Comparison of ENCODE assay signal across 12 cellular contexts in the genomic region with DNA sequence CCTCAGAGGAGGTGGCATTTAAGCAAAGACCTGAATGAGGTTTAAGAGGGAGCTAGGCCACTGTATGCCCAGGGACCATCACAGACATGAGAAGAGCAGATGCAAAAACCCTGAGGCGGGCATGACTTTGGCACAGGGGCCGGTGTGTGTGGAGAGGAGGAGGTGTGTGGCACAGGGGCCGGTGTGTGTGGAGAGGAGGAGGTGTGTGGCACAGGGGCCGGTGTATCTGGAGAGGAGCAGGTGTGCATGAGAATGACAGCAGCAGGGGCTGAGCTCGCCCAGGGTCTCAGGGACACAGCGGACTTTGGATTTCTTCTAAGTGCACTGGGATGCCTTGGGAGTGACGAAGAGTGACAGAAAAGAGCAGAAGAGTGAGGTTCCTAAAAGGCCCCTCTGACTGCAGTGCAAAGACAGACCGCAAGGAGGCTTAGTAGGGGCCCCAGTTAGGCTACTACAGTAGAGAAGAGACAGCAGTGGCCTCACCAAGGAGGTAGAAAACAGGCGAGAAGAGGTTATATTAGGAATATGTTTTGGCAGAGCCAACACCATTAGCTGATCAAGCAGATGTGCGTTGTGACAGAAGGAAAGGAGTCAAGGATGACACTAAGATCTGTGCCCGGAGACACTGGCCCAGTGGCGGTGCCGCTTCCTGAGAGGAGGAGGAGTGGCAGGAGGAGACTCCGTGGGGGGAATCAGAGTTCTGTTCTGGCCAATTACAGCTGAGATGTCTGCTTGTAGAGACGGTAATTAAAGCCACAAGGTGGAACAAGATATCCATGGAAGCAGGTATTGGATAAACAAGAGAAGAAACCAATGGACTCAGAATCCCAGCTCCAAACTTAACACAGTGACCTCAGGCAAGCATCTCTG.
DNase-seq lines count a peak whose midpoint lies in the region; ATAC-seq and TF ChIP-seq lines count a peak whose summit lies in the region.
"Had no signal": no experiment of that assay in that cellular context is flagged by ENCODE, and none has a peak within 500 bp of the region (broad histone marks: within the 10 kb centered on the region; RNA-seq: fewer than 3 reads in every experiment).

No MANE protein-coding gene starts in this region.

- no peak overlapping the region for H2AFZ ChIP-seq in MM.1S (ENCODE audit: low read length)

- no peaks in the 10 kb centered on the region for H3K9me2 ChIP-seq in MM.1S (replicated peaks; ENCODE audit: insufficient read depth, low read length)

- H3K27ac ChIP-seq in MM.1S (ENCODE audit: low read length) (no peak overlapping the region), neutrophil (peak overlapping the region; percentile 68)

- no peak overlapping the region for H3K9ac ChIP-seq in MM.1S (ENCODE audit: low read length)

- H3K4me1 ChIP-seq in MM.1S (ENCODE audit: low read length) (no peaks in the 10 kb centered on the region), neutrophil (ENCODE audit: control insufficient read depth in 1 of 2, insufficient read depth in 1 of 2, low read depth in 1 of 2, low read length in 1 of 2) (peaks cover 25 to 37% of the 10 kb centered on the region in 2 experiments)

- H3K79me2 ChIP-seq in MM.1S (ENCODE audit: low read length) = peaks cover 61% of the 10 kb centered on the region

- TF ChIP-seq CTCF in MM.1S (IDR thresholded peaks at IDR 0.05; ENCODE audit: low read length) (peak; percentile 15; the same call in 1 of the 2 replicates), neutrophil (IDR thresholded peaks at IDR 0.05) (no peak)

- ATAC-seq in GM21576 (IDR thresholded peaks at IDR 0.05; ENCODE audit: unreplicated experiment) = no peak

- no peaks in the 10 kb centered on the region for H3K36me3 ChIP-seq in MM.1S (replicated peaks; ENCODE audit: insufficient read depth, low read length)
- no peaks in the 10 kb centered on the region for H3K36me3 ChIP-seq in neutrophil

- no peak overlapping the region for H3K4me2 ChIP-seq in MM.1S (ENCODE audit: low read depth, low read length)

- H3K27me3 ChIP-seq in MM.1S (replicated peaks; ENCODE audit: insufficient read depth, low read length) = no peaks in the 10 kb centered on the region
- H3K27me3 ChIP-seq in neutrophil = no peaks in the 10 kb centered on the region

- H3K4me3 ChIP-seq in MM.1S (ENCODE audit: low read length) (no peak overlapping the region), neutrophil (ENCODE audit: low read depth in 1 of 2, low read length in 1 of 2) (no peak overlapping the region)

- DNase-seq in NCI-H2171 treated with DMSO at 0.1 percent for 48 hours (lab: John Stamatoyannopoulos, UW) (peak; percentile 15), NCI-H2171 (lab: John Stamatoyannopoulos, UW) (no peak), MM.1S (no peak), cerebellar cortex (ENCODE audit: low spot score) (peak; percentile 45), NCI-H1694 (lab: John Stamatoyannopoulos, UW) (no peak), COLO668 (lab: John Stamatoyannopoulos, UW; ENCODE audit: unreplicated experiment) (no peak)
- DNase-seq: effector memory CD4-positive, alpha-beta T cell; NCI-H1694 treated with DMSO at 0.1 percent for 48 hours; right cardiac atrium; Right ventricle myocardium superior had no signal

- H3K9me3 ChIP-seq in MM.1S (replicated peaks; ENCODE audit: insufficient read depth, low read length) = no peaks in the 10 kb centered on the region
- H3K9me3 ChIP-seq in neutrophil = no peaks in the 10 kb centered on the region

- H3F3A ChIP-seq in MM.1S (ENCODE audit: insufficient read depth, low read length) = no peaks in the 10 kb centered on the region

- H4K20me1 ChIP-seq in MM.1S (ENCODE audit: insufficient read depth, low read length) = no peaks in the 10 kb centered on the region

Comparison
In these comparisons a context has a peak if more than half of its experiments do, and no peak if none do; other contexts are left out.
1. DNase-seq: peak in NCI-H2171 treated with DMSO at 0.1 percent for 48 hours (single experiment) and cerebellar cortex (single experiment); none in NCI-H2171 (single experiment), MM.1S (single experiment), NCI-H1694 (single experiment) and COLO668 (single experiment).